ENCODE assay signal across 8 cellular contexts in the genomic region with DNA sequence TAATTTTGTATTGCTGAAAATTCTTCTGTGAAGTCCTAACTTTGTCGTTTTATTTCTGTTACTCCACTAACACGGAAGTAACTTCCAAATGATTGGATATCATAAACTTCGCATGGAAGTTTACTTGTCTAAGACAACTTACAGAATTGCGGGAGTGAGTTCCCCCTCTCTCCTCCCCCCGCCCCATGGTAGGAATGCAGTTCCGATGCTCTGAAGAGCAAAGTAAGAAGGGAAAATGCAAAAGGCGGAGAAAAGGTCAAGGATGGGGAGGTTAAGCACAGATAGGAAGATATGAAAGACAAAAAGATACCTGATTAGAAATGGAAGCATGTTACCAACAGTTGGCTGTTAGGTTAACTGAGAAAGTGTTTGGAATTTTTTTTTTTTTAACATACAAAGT. TPM values are rescaled to one million over a fixed set of nuclear protein-coding genes. Genes with fewer than 3 reads are reported as not detected.
DNase-seq lines count a peak whose midpoint lies in the region; ATAC-seq and TF ChIP-seq lines count a peak whose summit lies in the region.

No MANE protein-coding gene starts in this region.

- DNase-seq in HL-60 (ENCODE audit: low read depth in 1 of 2, low spot score in 1 of 2): no peak
- peak; percentile 15 for DNase-seq in hepatocyte (ENCODE audit: low spot score)
- no peak for DNase-seq in smooth muscle cell (lab: John Stamatoyannopoulos, UW; ENCODE audit: unreplicated experiment)
- no peak for DNase-seq in NCI-H446 (lab: John Stamatoyannopoulos, UW)

- H3F3A ChIP-seq in smooth muscle cell (ENCODE audit: low read depth): peaks cover 5% of the 10 kb centered on the region

- no peaks in the 10 kb centered on the region for H3K36me3 ChIP-seq in hepatocyte (replicated peaks; ENCODE audit: insufficient read depth, low read depth)
- peaks cover 7% of the 10 kb centered on the region for H3K36me3 ChIP-seq in smooth muscle cell (ENCODE audit: low read depth)

- H3K9me3 ChIP-seq in hepatocyte (ENCODE audit: low read depth) (no peaks in the 10 kb centered on the region), smooth muscle cell (replicated peaks; ENCODE audit: low read depth) (no peaks in the 10 kb centered on the region)

- WGBS in hepatocyte (ENCODE audit: low lambda C conversion rate, missing lambda C conversion rate): 3% methylated on average over 7 of the region's 7 CpGs
- WGBS in smooth muscle cell (ENCODE audit: low lambda C conversion rate): 2% methylated on average over 7 of the region's 7 CpGs

- H4K20me1 ChIP-seq in hepatocyte (ENCODE audit: insufficient read depth, poor library complexity, severe bottlenecking) (peaks cover 37% of the 10 kb centered on the region), smooth muscle cell (ENCODE audit: low read depth) (peaks cover 55% of the 10 kb centered on the region)

- H2AFZ ChIP-seq in hepatocyte: peak overlapping the region; percentile 62
- no peak overlapping the region for H2AFZ ChIP-seq in smooth muscle cell (ENCODE audit: low read depth)

- H3K4me3 ChIP-seq in HL-60 (replicated peaks; ENCODE audit: insufficient read depth, low read length) (peak overlapping the region; percentile 85), WI38 (ENCODE audit: low read depth, low read length) (peak overlapping the region; percentile 91), hepatocyte (peak overlapping the region; percentile 64), smooth muscle cell (peak overlapping the region; percentile 61)

- peak overlapping the region; percentile 88 for H3K9ac ChIP-seq in smooth muscle cell (ENCODE audit: low read depth)

- H3K9me2 ChIP-seq in hepatocyte (replicated peaks; ENCODE audit: insufficient read depth): no peaks in the 10 kb centered on the region

- TF ChIP-seq CTCF in HL-60 (IDR thresholded peaks at IDR 0.05; ENCODE audit: insufficient read depth, low read length) (no peak), WI38 (IDR thresholded peaks at IDR 0.05; ENCODE audit: low read depth, low read length) (no peak), hepatocyte (IDR thresholded peaks at IDR 0.05; ENCODE audit: poor library complexity) (no peak), smooth muscle cell (IDR thresholded peaks at IDR 0.05; ENCODE audit: borderline replicate concordance, insufficient read depth, poor library complexity, severe bottlenecking) (no peak)

- H3K4me2 ChIP-seq in hepatocyte (peak overlapping the region; percentile 85), smooth muscle cell (peak overlapping the region; percentile 88)

- H3K4me1 ChIP-seq in hepatocyte (ENCODE audit: insufficient read depth): peaks cover 18% of the 10 kb centered on the region
- peaks cover 10% of the 10 kb centered on the region for H3K4me1 ChIP-seq in smooth muscle cell (ENCODE audit: low read depth)

- ATAC-seq in HG03175 (IDR thresholded peaks at IDR 0.05; ENCODE audit: unreplicated experiment): no peak
- no peak for ATAC-seq in GM18873 (IDR thresholded peaks at IDR 0.05; ENCODE audit: low FRiP score, unreplicated experiment)
- no peak for ATAC-seq in HG02623 (IDR thresholded peaks at IDR 0.05; ENCODE audit: unreplicated experiment)

- H3K27ac ChIP-seq in HL-60 (replicated peaks) (peak overlapping the region; percentile 94), hepatocyte (peak overlapping the region; percentile 92), smooth muscle cell (ENCODE audit: low read depth) (peak overlapping the region; percentile 81)

- H3K79me2 ChIP-seq in hepatocyte (peaks cover 58% of the 10 kb centered on the region), smooth muscle cell (ENCODE audit: low read depth) (peaks cover 50% of the 10 kb centered on the region)

- H3K27me3 ChIP-seq in HL-60 (ENCODE audit: insufficient read depth, poor library complexity, severe bottlenecking) (no peaks in the 10 kb centered on the region), hepatocyte (no peaks in the 10 kb centered on the region), smooth muscle cell (ENCODE audit: low read depth) (no peaks in the 10 kb centered on the region)

RNA-seq across cellular contexts. Expression of gene EIF3M, which starts 1.3 kb away (rescaled TPM):
- total RNA-seq in hepatocyte (508 and 516 TPM in 2 replicates), smooth muscle cell (536 and 539 TPM in 2 replicates)
- polyA plus RNA-seq in hepatocyte (231 and 261 TPM in 2 replicates), smooth muscle cell (178 and 193 TPM in 2 replicates)
